ENCODE assay signal across 12 cellular contexts in the genomic region with DNA sequence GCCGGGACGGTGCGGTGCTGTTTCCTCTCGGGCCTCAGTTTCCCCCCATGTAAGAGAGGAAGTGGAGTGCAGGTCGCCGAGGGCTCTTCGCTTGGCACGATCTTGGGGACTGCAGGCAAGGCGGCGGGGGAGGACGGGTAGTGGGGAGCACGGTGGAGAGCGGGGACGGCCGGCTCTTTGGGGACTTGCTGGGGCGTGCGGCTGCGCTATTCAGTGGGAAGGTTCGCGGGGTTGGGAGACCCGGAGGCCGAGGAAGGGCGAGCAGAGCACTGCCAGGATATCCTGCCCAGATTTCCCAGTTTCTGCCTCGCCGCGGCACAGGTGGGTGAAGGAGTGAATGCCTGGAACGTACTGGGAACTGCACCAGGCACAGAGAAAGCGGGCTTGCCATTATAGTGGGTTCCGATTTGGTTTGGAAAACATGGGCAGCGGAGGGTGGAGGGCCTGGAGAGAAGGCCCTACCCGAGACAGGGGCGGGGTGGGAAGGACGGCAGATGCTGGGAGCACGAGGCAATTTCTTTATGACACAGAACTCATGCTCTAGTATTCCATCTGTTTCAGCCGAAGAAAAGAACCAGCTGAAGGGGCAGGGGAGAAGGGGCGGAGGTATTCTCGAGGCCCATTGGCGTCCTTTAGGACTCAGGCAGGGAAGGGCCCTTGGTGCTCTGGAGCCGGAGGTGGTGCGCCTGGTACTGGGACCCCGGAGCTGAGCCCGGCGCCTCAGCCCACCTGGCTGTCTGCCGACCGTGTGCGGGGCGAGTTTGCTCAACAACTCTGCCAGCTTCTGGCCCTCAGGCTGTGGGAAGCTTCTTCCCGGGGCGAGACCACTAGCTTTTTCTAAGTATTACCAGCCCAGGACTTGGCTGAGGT. TPM values are rescaled to one million over a fixed set of nuclear protein-coding genes. Genes with fewer than 3 reads are reported as not detected.
A peak's percentile ranks its signal among the peaks of the same experiment; 100 is the strongest.
DNase-seq lines count a peak whose midpoint lies in the region; ATAC-seq and TF ChIP-seq lines count a peak whose summit lies in the region.
"Had no signal": no experiment of that assay in that cellular context is flagged by ENCODE, and none has a peak within 500 bp of the region (broad histone marks: within the 10 kb centered on the region; RNA-seq: fewer than 3 reads in every experiment).

No MANE protein-coding gene starts in this region.

- no peak for TF ChIP-seq CTCF in nephron (IDR thresholded peaks at IDR 0.05; ENCODE audit: unreplicated experiment in 3 of 3)

- H3K27me3 ChIP-seq in CD8-positive, alpha-beta memory T cell (ENCODE audit: insufficient read depth, low read length, poor library complexity, severe bottlenecking): peaks cover 3% of the 10 kb centered on the region
- peaks cover 6% of the 10 kb centered on the region for H3K27me3 ChIP-seq in NT2/D1 (ENCODE audit: insufficient read depth, insufficient read length)

- no peak overlapping the region for H3K27ac Mint-ChIP-seq in CD8-positive, alpha-beta memory T cell
- H3K27ac Mint-ChIP-seq in nephron: no peak overlapping the region
- H3K27ac Mint-ChIP-seq: activated naive CD8-positive, alpha-beta T cell treated with anti-CD3 and anti-CD28 coated beads, Interleukin-2, amount 10 ng/mL, durations not matched to agents 7 days and 5 days; CD4-positive, alpha-beta T cell had no signal

- no peaks in the 10 kb centered on the region for H3K36me3 Mint-ChIP-seq in CD8-positive, alpha-beta memory T cell
- H3K36me3 Mint-ChIP-seq in nephron (ENCODE audit: low read depth): peaks cover 10% of the 10 kb centered on the region
- H3K36me3 Mint-ChIP-seq: activated naive CD8-positive, alpha-beta T cell treated with anti-CD3 and anti-CD28 coated beads, Interleukin-2, amount 10 ng/mL, durations not matched to agents 7 days and 5 days had no signal

- H3K27ac ChIP-seq in CD8-positive, alpha-beta memory T cell (ENCODE audit: low read depth, low read length): peak overlapping the region; percentile 24

- peaks cover 46 to 56% of the 10 kb centered on the region in 2 donors for H3K27me3 Mint-ChIP-seq in CD8-positive, alpha-beta memory T cell
- peaks cover 84% of the 10 kb centered on the region for H3K27me3 Mint-ChIP-seq in nephron (ENCODE audit: low read depth)

- CTCF ChIA-PET in CD8-positive, alpha-beta memory T cell (lab: Charles Lee): interaction anchor here (1.0 kb wide), 1 partner anchor 9 kb away, joined by 3 read pairs; no protein-coding TSS in a partner anchor

- POLR2A ChIA-PET in CD8-positive, alpha-beta memory T cell (lab: Charles Lee): no interaction called here

- H3K36me3 ChIP-seq in CD8-positive, alpha-beta memory T cell (ENCODE audit: insufficient read depth, low read length): no peaks in the 10 kb centered on the region
- H3K36me3 ChIP-seq in NT2/D1 (ENCODE audit: insufficient read depth, insufficient read length, low read length): peaks cover 4% of the 10 kb centered on the region

- peak overlapping the region; percentile 89 for H3K9ac ChIP-seq in NT2/D1 (ENCODE audit: insufficient read length, low read depth)

- no peak for DNase-seq in CD8-positive, alpha-beta memory T cell
- DNase-seq in NT2/D1 (ENCODE audit: low read depth, low spot score) (no peak), GDM1 (lab: John Stamatoyannopoulos, UW) (no peak)
- no peak for DNase-seq in activated T-cell treated with anti-CD3 and anti-CD28 coated beads, Interleukin-2, amount 50 U/mL, for 1 hour
- DNase-seq: activated naive CD8-positive, alpha-beta T cell treated with anti-CD3 and anti-CD28 coated beads, Interleukin-2, amount 10 ng/mL, durations not matched to agents 7 days and 5 days; CD4-positive, alpha-beta T cell; T1000 had no signal

- no peak overlapping the region for H3K4me3 Mint-ChIP-seq in CD8-positive, alpha-beta memory T cell
- H3K4me3 Mint-ChIP-seq in nephron: peak overlapping the region; percentile 82 to 88 (median 83)
- H3K4me3 Mint-ChIP-seq: activated naive CD8-positive, alpha-beta T cell treated with anti-CD3 and anti-CD28 coated beads, Interleukin-2, amount 10 ng/mL, durations not matched to agents 7 days and 5 days; CD4-positive, alpha-beta T cell had no signal

- H3K4me3 ChIP-seq in CD8-positive, alpha-beta memory T cell (ENCODE audit: low read length): no peak overlapping the region
- H3K4me3 ChIP-seq in NT2/D1 (ENCODE audit: insufficient read length, low read depth): peak overlapping the region; percentile 66

- H3K4me1 Mint-ChIP-seq in CD8-positive, alpha-beta memory T cell: peaks cover 0 to 11% (median 0%) of the 10 kb centered on the region in 3 donors
- H3K4me1 Mint-ChIP-seq in nephron: peaks cover 17% of the 10 kb centered on the region

- ATAC-seq in esophagus mucosa (peak; percentile 19), GM21717 (IDR thresholded peaks at IDR 0.05; ENCODE audit: unreplicated experiment) (no peak), HG03175 (IDR thresholded peaks at IDR 0.05; ENCODE audit: unreplicated experiment) (no peak)

- no peaks in the 10 kb centered on the region for H3K9me3 ChIP-seq in CD8-positive, alpha-beta memory T cell (ENCODE audit: low read length)
- no peaks in the 10 kb centered on the region for H3K9me3 ChIP-seq in NT2/D1 (ENCODE audit: insufficient read depth, low read length)

- no peaks in the 10 kb centered on the region for H3K9me3 Mint-ChIP-seq in CD8-positive, alpha-beta memory T cell
- no peaks in the 10 kb centered on the region for H3K9me3 Mint-ChIP-seq in nephron
- H3K9me3 Mint-ChIP-seq: activated naive CD8-positive, alpha-beta T cell treated with anti-CD3 and anti-CD28 coated beads, Interleukin-2, amount 10 ng/mL, durations not matched to agents 7 days and 5 days; CD4-positive, alpha-beta T cell had no signal

- no peaks in the 10 kb centered on the region for H3K4me1 ChIP-seq in CD8-positive, alpha-beta memory T cell (ENCODE audit: insufficient read depth, low read length)
- peaks cover 13% of the 10 kb centered on the region for H3K4me1 ChIP-seq in NT2/D1 (ENCODE audit: insufficient read depth, insufficient read length)

RNA-seq across cellular contexts. Expression of gene PCSK9, which starts 1.0 kb away (rescaled TPM):
- total RNA-seq in CD8-positive, alpha-beta memory T cell: not detected
- polyA plus RNA-seq in CD8-positive, alpha-beta memory T cell: not detected
- total RNA-seq in esophagus mucosa: 18.3 TPM
- total RNA-seq: activated naive CD8-positive, alpha-beta T cell treated with anti-CD3 and anti-CD28 coated beads, Interleukin-2, amount 10 ng/mL, durations not matched to agents 7 days and 5 days; CD4-positive, alpha-beta T cell; lung microvascular endothelial cell had no signal

RNA-seq across cellular contexts. Expression of gene BSND, which starts 41.6 kb away (rescaled TPM):
- not detected for total RNA-seq in CD8-positive, alpha-beta memory T cell
- polyA plus RNA-seq in CD8-positive, alpha-beta memory T cell: not detected
- total RNA-seq in esophagus mucosa: not detected
- total RNA-seq: activated naive CD8-positive, alpha-beta T cell treated with anti-CD3 and anti-CD28 coated beads, Interleukin-2, amount 10 ng/mL, durations not matched to agents 7 days and 5 days; CD4-positive, alpha-beta T cell; lung microvascular endothelial cell had no signal

RNA-seq across cellular contexts. Expression of gene TMEM61, which starts 59.9 kb away (rescaled TPM):
- not detected for total RNA-seq in CD8-positive, alpha-beta memory T cell
- polyA plus RNA-seq in CD8-positive, alpha-beta memory T cell: not detected
- total RNA-seq in esophagus mucosa: 1.4 TPM
- total RNA-seq: activated naive CD8-positive, alpha-beta T cell treated with anti-CD3 and anti-CD28 coated beads, Interleukin-2, amount 10 ng/mL, durations not matched to agents 7 days and 5 days; CD4-positive, alpha-beta T cell; lung microvascular endothelial cell had no signal

Comparison
In these comparisons a context has a peak if more than half of its experiments do, and no peak if none do; other contexts are left out.
1. H3K4me3 Mint-ChIP-seq: peak in nephron (3 of 3); none in CD8-positive, alpha-beta memory T cell (0 of 7).
2. RNA of gene PCSK9, which starts 1.0 kb away (total RNA-seq): 18.3 TPM in esophagus mucosa (single experiment); not detected in CD8-positive, alpha-beta memory T cell; every median in the first group is over 10 times any median in the second.